In genomic region chr12:109358154-109358869, GRCh38 we compare ENCODE assay signal across 10 cellular contexts. TPM values are rescaled to one million over a fixed set of nuclear protein-coding genes. Genes with fewer than 3 reads are reported as not detected.
DNase-seq lines count a peak whose midpoint lies in the region; ATAC-seq lines count a peak whose summit lies in the region.
"Had no signal": no experiment of that assay in that cellular context is flagged by ENCODE, and none has a peak within 500 bp of the region (broad histone marks: within the 10 kb centered on the region; RNA-seq: fewer than 3 reads in every experiment).

No MANE protein-coding gene starts in this region.

- H3K9me3 Mint-ChIP-seq in activated T-cell treated with anti-CD3 and anti-CD28 coated beads, Interleukin-2, amount 50 U/mL, for 4 hours: no peaks in the 10 kb centered on the region
- H3K9me3 Mint-ChIP-seq in activated T-helper 2 cell treated with anti-CD3 and anti-CD28 coated beads, Interferon-gamma antibody, Interleukin-2, Interleukin-4, amounts not matched to agents 10 μg/mL and 5 μg/mL and 100 μg/mL, durations not matched to agents 14 hours and 24 hours and 36 hours: no peaks in the 10 kb centered on the region

- intact Hi-C loops in activated T-helper 2 cell treated with anti-CD3 and anti-CD28 coated beads, Interferon-gamma antibody, Interleukin-2, Interleukin-4, amounts not matched to agents 10 μg/mL and 5 μg/mL and 100 μg/mL, durations not matched to agents 14 hours and 24 hours and 36 hours (cut with micrococcal nuclease): no loop called here

- peaks cover 11% of the 10 kb centered on the region for H3K27me3 Mint-ChIP-seq in activated T-cell treated with anti-CD3 and anti-CD28 coated beads, Interleukin-2, amount 50 U/mL, for 4 hours (ENCODE audit: low read depth)
- peaks cover 21% of the 10 kb centered on the region for H3K27me3 Mint-ChIP-seq in activated T-helper 2 cell treated with anti-CD3 and anti-CD28 coated beads, Interferon-gamma antibody, Interleukin-2, Interleukin-4, amounts not matched to agents 10 μg/mL and 5 μg/mL and 100 μg/mL, durations not matched to agents 14 hours and 24 hours and 36 hours (ENCODE audit: low read depth)

- no peak for DNase-seq in activated T-cell treated with anti-CD3 and anti-CD28 coated beads, Interleukin-2, amount 50 U/mL, for 4 hours
- DNase-seq in activated T-cell treated with anti-CD3 and anti-CD28 coated beads for 4 hours (no peak), epidermal melanocyte (ENCODE audit: insufficient read length, low spot score) (no peak), KBM-7 (no peak), mesenteric fat pad (ENCODE audit: low spot score) (no peak)
- DNase-seq in activated T-helper 2 cell treated with anti-CD3 and anti-CD28 coated beads, Interferon-gamma antibody, Interleukin-2, Interleukin-4, amounts not matched to agents 10 μg/mL and 5 μg/mL and 100 μg/mL, durations not matched to agents 14 hours and 24 hours and 36 hours (ENCODE audit: low spot score): peak; percentile 19
- DNase-seq in stimulated activated naive CD8-positive, alpha-beta T cell treated with anti-CD3 and anti-CD28 coated beads, Interleukin-15, Interleukin-2, amounts not matched to agents 100 U/mL and 50 U/mL, for 24 hours: no peak
- DNase-seq: left cardiac atrium, PC-9 had no signal

- ATAC-seq in activated T-cell treated with anti-CD3 and anti-CD28 coated beads, Interleukin-2, amount 50 U/mL, for 4 hours: peak; percentile 81 to 83
- peak; percentile 60 for ATAC-seq in HG03139 (IDR thresholded peaks at IDR 0.05; ENCODE audit: unreplicated experiment)
- ATAC-seq in stimulated activated naive CD8-positive, alpha-beta T cell treated with anti-CD3 and anti-CD28 coated beads, Interleukin-15, Interleukin-2, amounts not matched to agents 100 U/mL and 50 U/mL, for 24 hours: peak; percentile 95

- peaks cover 9% of the 10 kb centered on the region for H3K4me1 Mint-ChIP-seq in activated T-cell treated with anti-CD3 and anti-CD28 coated beads, Interleukin-2, amount 50 U/mL, for 4 hours (ENCODE audit: low read depth)
- peaks cover 17% of the 10 kb centered on the region for H3K4me1 Mint-ChIP-seq in activated T-helper 2 cell treated with anti-CD3 and anti-CD28 coated beads, Interferon-gamma antibody, Interleukin-2, Interleukin-4, amounts not matched to agents 10 μg/mL and 5 μg/mL and 100 μg/mL, durations not matched to agents 14 hours and 24 hours and 36 hours (ENCODE audit: low read depth)

- peak overlapping the region; percentile 67 for H3K27ac Mint-ChIP-seq in activated T-helper 2 cell treated with anti-CD3 and anti-CD28 coated beads, Interferon-gamma antibody, Interleukin-2, Interleukin-4, amounts not matched to agents 10 μg/mL and 5 μg/mL and 100 μg/mL, durations not matched to agents 14 hours and 24 hours and 36 hours

- H3K36me3 Mint-ChIP-seq in activated T-cell treated with anti-CD3 and anti-CD28 coated beads, Interleukin-2, amount 50 U/mL, for 4 hours (ENCODE audit: insufficient read depth): no peaks in the 10 kb centered on the region
- no peaks in the 10 kb centered on the region for H3K36me3 Mint-ChIP-seq in activated T-helper 2 cell treated with anti-CD3 and anti-CD28 coated beads, Interferon-gamma antibody, Interleukin-2, Interleukin-4, amounts not matched to agents 10 μg/mL and 5 μg/mL and 100 μg/mL, durations not matched to agents 14 hours and 24 hours and 36 hours (ENCODE audit: low read depth)

- in situ Hi-C loops in KBM-7 (cut with MboI; ENCODE audit: low pct_unique_long_range_greater_than_20kb, low sequenced_read_pairs): no loop called here

- peak overlapping the region; percentile 37 for H3K4me3 Mint-ChIP-seq in activated T-cell treated with anti-CD3 and anti-CD28 coated beads, Interleukin-2, amount 50 U/mL, for 4 hours
- peak overlapping the region; percentile 64 for H3K4me3 Mint-ChIP-seq in activated T-helper 2 cell treated with anti-CD3 and anti-CD28 coated beads, Interferon-gamma antibody, Interleukin-2, Interleukin-4, amounts not matched to agents 10 μg/mL and 5 μg/mL and 100 μg/mL, durations not matched to agents 14 hours and 24 hours and 36 hours (ENCODE audit: low read depth)

RNA-seq across cellular contexts. Expression of gene MYO1H, which starts 10.6 kb away (rescaled TPM):
- total RNA-seq in activated T-cell treated with anti-CD3 and anti-CD28 coated beads, Interleukin-2, amount 50 U/mL, for 4 hours: not detected
- total RNA-seq in activated T-helper 2 cell treated with anti-CD3 and anti-CD28 coated beads, Interferon-gamma antibody, Interleukin-2, Interleukin-4, amounts not matched to agents 10 μg/mL and 5 μg/mL and 100 μg/mL, durations not matched to agents 14 hours and 24 hours and 36 hours: not detected in 2 replicates
- total RNA-seq in mesenteric fat pad: 0.10 TPM
- total RNA-seq: PC-9 had no signal

RNA-seq across cellular contexts. Expression of gene FOXN4, which starts 49.2 kb away (rescaled TPM):
- total RNA-seq in activated T-cell treated with anti-CD3 and anti-CD28 coated beads, Interleukin-2, amount 50 U/mL, for 4 hours: not detected
- total RNA-seq in activated T-helper 2 cell treated with anti-CD3 and anti-CD28 coated beads, Interferon-gamma antibody, Interleukin-2, Interleukin-4, amounts not matched to agents 10 μg/mL and 5 μg/mL and 100 μg/mL, durations not matched to agents 14 hours and 24 hours and 36 hours: not detected in 2 replicates
- total RNA-seq in mesenteric fat pad: not detected
- total RNA-seq: left cardiac atrium, PC-9 had no signal
